Comparison of ENCODE assay signal across 8 cellular contexts in genomic region chr19:17539288-17540117, GRCh38. TPM values are rescaled to one million over a fixed set of nuclear protein-coding genes. Genes with fewer than 3 reads are reported as not detected.
A peak's percentile ranks its signal among the peaks of the same experiment; 100 is the strongest.
DNase-seq lines count a peak whose midpoint lies in the region; ATAC-seq, FAIRE-seq and TF ChIP-seq lines count a peak whose summit lies in the region.

No MANE protein-coding gene starts in this region.

- peaks cover 7% of the 10 kb centered on the region for H3K23me2 ChIP-seq in H9 (ENCODE audit: insufficient read length, low read depth, low read length, poor library complexity, severe bottlenecking)

- peak overlapping the region; percentile 83 to 96 (median 86) for H3K4me3 Mint-ChIP-seq in CD8-positive, alpha-beta memory T cell
- H3K4me3 Mint-ChIP-seq in H9: peak overlapping the region; percentile 71 to 88

- no peak for FAIRE-seq in pancreas (lab: Jason Lieb, UNC)

- H3K27me3 ChIP-seq in CD8-positive, alpha-beta memory T cell (ENCODE audit: insufficient read depth, low read length, poor library complexity, severe bottlenecking): no peaks in the 10 kb centered on the region
- H3K27me3 ChIP-seq in H9 (ENCODE audit: insufficient read depth, low read length): no peaks in the 10 kb centered on the region; the same call in 1 of the 2 replicates
- no peaks in the 10 kb centered on the region for H3K27me3 ChIP-seq in cardiac muscle cell
- H3K27me3 ChIP-seq in pancreas: no peaks in the 10 kb centered on the region
- no peaks in the 10 kb centered on the region for H3K27me3 ChIP-seq in thoracic aorta (replicated peaks; ENCODE audit: insufficient read depth)

- H2BK20ac ChIP-seq in H9 (ENCODE audit: low read depth, low read length, poor library complexity, severe bottlenecking): no peak overlapping the region

- H3K9ac ChIP-seq in H9 (ENCODE audit: extremely low read depth, insufficient read length, low read length): no peak overlapping the region

- no peaks in the 10 kb centered on the region for H3K27me3 Mint-ChIP-seq in CD8-positive, alpha-beta memory T cell
- peaks cover 44% of the 10 kb centered on the region for H3K27me3 Mint-ChIP-seq in H9 (ENCODE audit: low read depth)

- peak overlapping the region; percentile 66 for H3K4me3 ChIP-seq in CD8-positive, alpha-beta memory T cell (ENCODE audit: low read length)
- H3K4me3 ChIP-seq in cardiac muscle cell (peak overlapping the region; percentile 25), pancreas (peak overlapping the region; percentile 14 to 52 (median 30)), thoracic aorta (peak overlapping the region; percentile 82)

- H4K91ac ChIP-seq in H9 (ENCODE audit: insufficient read length, low read depth, low read length): no peak overlapping the region

- H3T11ph ChIP-seq in H9 (ENCODE audit: low read length): no peak overlapping the region

- peak overlapping the region in 7 of 8 donors; percentile 4 to 91 (median 81) for H3K27ac Mint-ChIP-seq in CD8-positive, alpha-beta memory T cell
- peak overlapping the region; percentile 35 to 85 (median 81); a peak in 4 of 7 replicates for H3K27ac Mint-ChIP-seq in H9

- no CpG with 5 or more reads among the region's 75 CpGs for WGBS in H9 (ENCODE audit: extremely low coverage, insufficient read length, low lambda C conversion rate)
- WGBS in pancreas, 2 donors: 1% methylated on average over 71 to 75 of the region's 75 CpGs

- peak overlapping the region; percentile 38 for H3K4me2 ChIP-seq in H9 (ENCODE audit: insufficient read depth, insufficient read length, low read length)

- no peak overlapping the region for H3K4ac ChIP-seq in H9 (ENCODE audit: low read depth, low read length)

- no peaks in the 10 kb centered on the region for H3K36me3 ChIP-seq in CD8-positive, alpha-beta memory T cell (ENCODE audit: insufficient read depth, low read length)
- H3K36me3 ChIP-seq in cardiac muscle cell (no peaks in the 10 kb centered on the region), pancreas (no peaks in the 10 kb centered on the region), thoracic aorta (no peaks in the 10 kb centered on the region)

- no peak overlapping the region for H3K56ac ChIP-seq in H9 (ENCODE audit: insufficient read length, low read depth, low read length)

- H3K9me3 Mint-ChIP-seq in CD8-positive, alpha-beta memory T cell: no peaks in the 10 kb centered on the region
- H3K9me3 Mint-ChIP-seq in H9: peaks cover 0 to 2% of the 10 kb centered on the region in 2 experiments; a peak in 1 of 5 replicates

- ATAC-seq in pancreas (peak; percentile 84 to 91 (median 90)), thoracic aorta (ENCODE audit: insufficient number of reproducible peaks, low FRiP score, low read depth) (peak; percentile 75)

- H4K8ac ChIP-seq in H9 (replicated peaks; ENCODE audit: insufficient read length, low read depth, low read length): no peak overlapping the region

- H3K79me1 ChIP-seq in H9 (ENCODE audit: insufficient read depth, low read depth, low read length, poor library complexity, severe bottlenecking): no peaks in the 10 kb centered on the region

- no peak overlapping the region for H2BK120ac ChIP-seq in H9 (ENCODE audit: low read depth, low read length, poor library complexity, severe bottlenecking)

- H2AK5ac ChIP-seq in H9 (ENCODE audit: insufficient read length, low read length): no peak overlapping the region

- no peaks in the 10 kb centered on the region for H3K9me3 ChIP-seq in CD8-positive, alpha-beta memory T cell (ENCODE audit: low read length)
- H3K9me3 ChIP-seq in H9 (ENCODE audit: control insufficient read depth, low read depth, low read length) (no peaks in the 10 kb centered on the region), cardiac muscle cell (ENCODE audit: low read depth) (no peaks in the 10 kb centered on the region), pancreas (no peaks in the 10 kb centered on the region), thoracic aorta (no peaks in the 10 kb centered on the region)

- H3K4me1 ChIP-seq in CD8-positive, alpha-beta memory T cell (ENCODE audit: insufficient read depth, low read length): peaks cover 10% of the 10 kb centered on the region
- H3K4me1 ChIP-seq in H9 (ENCODE audit: insufficient read depth, low read length) (no peaks in the 10 kb centered on the region), cardiac muscle cell (ENCODE audit: low read depth) (no peaks in the 10 kb centered on the region), pancreas (no peaks in the 10 kb centered on the region), thoracic aorta (ENCODE audit: control insufficient read depth in 1 of 2, low read depth in 2 of 2) (peaks cover 11 to 13% of the 10 kb centered on the region in 2 donors)

- peaks cover 12 to 20% (median 17%) of the 10 kb centered on the region in 3 donors for H3K4me1 Mint-ChIP-seq in CD8-positive, alpha-beta memory T cell
- H3K4me1 Mint-ChIP-seq in H9: peaks cover 6 to 9% of the 10 kb centered on the region in 2 experiments

- no peaks in the 10 kb centered on the region for H3K79me2 ChIP-seq in H9 (ENCODE audit: insufficient read depth, low read length)

- H4K5ac ChIP-seq in H9 (ENCODE audit: insufficient read length, low read depth, low read length): no peak overlapping the region

- H2AFZ ChIP-seq in H9 (ENCODE audit: low read length): no peak overlapping the region

- CTCF ChIA-PET in CD8-positive, alpha-beta memory T cell (lab: Charles Lee): interaction anchor here (0.9 to 1.3 kb wide), 3 partner anchors 13 to 20 kb away, joined by 3 to 4 read pairs (median 4); no protein-coding TSS in a partner anchor

- H2BK15ac ChIP-seq in H9 (ENCODE audit: low read depth, low read length): no peak overlapping the region

- no peak overlapping the region for H2BK5ac ChIP-seq in H9 (ENCODE audit: insufficient read length, low read length)

- peak; percentile 28; the same call in 1 of the 3 replicates for TF ChIP-seq CTCF in H9 (conservative IDR thresholded peaks at IDR 0.05)
- peak; percentile 49 for TF ChIP-seq CTCF in cardiac muscle cell (IDR thresholded peaks at IDR 0.05; ENCODE audit: low read depth, low read length)
- TF ChIP-seq CTCF in pancreas (IDR thresholded peaks at IDR 0.05): no peak
- no peak for TF ChIP-seq CTCF in thoracic aorta (IDR thresholded peaks at IDR 0.05)

- POLR2A ChIA-PET in CD8-positive, alpha-beta memory T cell (lab: Charles Lee): interaction anchor here (0.6 to 1.5 kb wide), 4 partner anchors 10 to 16 kb away, joined by 3 to 5 read pairs (median 4); no protein-coding TSS in a partner anchor

- DNase-seq in CD8-positive, alpha-beta memory T cell: peak; percentile 95 to 99 (median 97)
- peak; percentile 100 for DNase-seq in H9
- peak; percentile 98 for DNase-seq in NCI-H1436 (lab: John Stamatoyannopoulos, UW)
- peak; percentile 86 to 95 for DNase-seq in SW 1271 (lab: John Stamatoyannopoulos, UW)
- DNase-seq in activated naive CD8-positive, alpha-beta T cell treated with anti-CD3 and anti-CD28 coated beads, Interleukin-2, amount 50 U/mL, for 16 hours (ENCODE audit: low read depth, low spot score): peak; percentile 96
- DNase-seq in cardiac muscle cell (ENCODE audit: low read depth in 1 of 2, low spot score in 1 of 2): peak; percentile 87 to 98
- peak; percentile 78 to 92 (median 88) for DNase-seq in pancreas
- DNase-seq in thoracic aorta (ENCODE audit: low spot score): peak; percentile 89

- H3K18ac ChIP-seq in H9 (ENCODE audit: insufficient read length, low read depth, low read length): no peak overlapping the region

- intact Hi-C loops in pancreas (cut with DNase I): no loop called here

- no peaks in the 10 kb centered on the region for H4K20me1 ChIP-seq in H9 (ENCODE audit: control insufficient read depth, insufficient read depth, insufficient read length)

- no peak overlapping the region for H3K23ac ChIP-seq in H9 (ENCODE audit: insufficient read length, low read depth, low read length)

- peak overlapping the region; percentile 80 for H3K14ac ChIP-seq in H9 (ENCODE audit: insufficient read depth, low read length)

- no peak overlapping the region for H3K27ac ChIP-seq in CD8-positive, alpha-beta memory T cell (ENCODE audit: low read depth, low read length)
- no peak overlapping the region for H3K27ac ChIP-seq in H9 (ENCODE audit: insufficient read length, low read depth, low read length)
- H3K27ac ChIP-seq in cardiac muscle cell: no peak overlapping the region
- no peak overlapping the region for H3K27ac ChIP-seq in pancreas
- H3K27ac ChIP-seq in thoracic aorta: no peak overlapping the region

- H2BK12ac ChIP-seq in H9 (ENCODE audit: insufficient read length, low read depth, low read length): no peak overlapping the region

- H3K36me3 Mint-ChIP-seq in CD8-positive, alpha-beta memory T cell: no peaks in the 10 kb centered on the region
- no peaks in the 10 kb centered on the region; a peak in 1 of 7 replicates for H3K36me3 Mint-ChIP-seq in H9 (ENCODE audit: insufficient read depth in 1 of 3, low read depth in 3 of 3)

RNA-seq across cellular contexts. Expression of gene COLGALT1, which starts 15.9 kb away (rescaled TPM):
- 100 to 1,000 TPM in 1 of 2 experiments, 10 to 100 TPM in 1; 94.8 to 104 TPM for total RNA-seq in CD8-positive, alpha-beta memory T cell
- polyA plus RNA-seq in CD8-positive, alpha-beta memory T cell: 25.3 TPM
- total RNA-seq in H9 (2021) (45.3 and 48.5 TPM in 2 replicates), cardiac muscle cell (62.9 and 93.5 TPM in 2 replicates), pancreas (10 to 100 TPM; 13.5 to 50.6 (median 19.5) TPM), thoracic aorta (10 to 100 TPM; 73.7 to 94.1 TPM)
- polyA plus RNA-seq in cardiac muscle cell (41.1 and 60.9 TPM in 2 replicates), pancreas (10 to 100 TPM; 27.6 to 34.4 TPM)

RNA-seq across cellular contexts. Expression of gene PGLS, which starts 28.1 kb away (rescaled TPM):
- total RNA-seq in CD8-positive, alpha-beta memory T cell: 10 to 100 TPM; 56.6 to 71.1 TPM
- 78.4 TPM for polyA plus RNA-seq in CD8-positive, alpha-beta memory T cell
- total RNA-seq in H9 (2021) (73.1 and 76.0 TPM in 2 replicates), cardiac muscle cell (150 and 177 TPM in 2 replicates), pancreas (10 to 100 TPM; 28.8 to 53.8 (median 46.6) TPM), thoracic aorta (10 to 100 TPM; 67.4 to 92.9 TPM)
- polyA plus RNA-seq in cardiac muscle cell (116 and 118 TPM in 2 replicates), pancreas (10 to 100 TPM; 53.6 to 65.8 TPM)

Comparison
In these comparisons a context has a peak if more than half of its experiments do, and no peak if none do; other contexts are left out.
1. H3K4me3 ChIP-seq: peak in every context shown above with its lines; median percentile 82 in thoracic aorta; 66 in CD8-positive, alpha-beta memory T cell; 30 in pancreas; 25 in cardiac muscle cell.
2. CTCF ChIP-seq: peak in H9 (single experiment) and cardiac muscle cell (single experiment); none in pancreas (0 of 4) and thoracic aorta (single experiment).
3. Peak in every context shown above with its lines, with median percentiles within 50 percentile points of each other: DNase-seq.